14 cellular contexts compared by ENCODE assay signal in genomic region chr17:10631701-10632100, GRCh38. TPM values are rescaled to one million over a fixed set of nuclear protein-coding genes. Genes with fewer than 3 reads are reported as not detected.
DNase-seq lines count a peak whose midpoint lies in the region; ATAC-seq, FAIRE-seq and TF ChIP-seq lines count a peak whose summit lies in the region.
"Had no signal": no experiment of that assay in that cellular context is flagged by ENCODE, and none has a peak within 500 bp of the region (broad histone marks: within the 10 kb centered on the region; RNA-seq: fewer than 3 reads in every experiment).

No MANE protein-coding gene starts in this region.

- in situ Hi-C loops in K562 (cut with MboI) = no loop called here

- no peak overlapping the region for H3K14ac ChIP-seq in neuronal stem cell (ENCODE audit: low read length)

- ATAC-seq in K562 = no peak

- H2BK15ac ChIP-seq in neuronal stem cell (ENCODE audit: low read length) = no peak overlapping the region

- no peak for TF ChIP-seq RAD21 in K562 (CRISPR knock-in tag; conservative IDR thresholded peaks at IDR 0.05 in 1 of 2, IDR thresholded peaks at IDR 0.05 in 1 of 2)

- H3K79me2 ChIP-seq in K562 (ENCODE audit: control insufficient read depth, insufficient read depth, low read length) (no peaks in the 10 kb centered on the region), keratinocyte (ENCODE audit: control insufficient read depth, insufficient read depth, low read length) (no peaks in the 10 kb centered on the region)

- DNase-seq in K562 (ENCODE audit: extremely low read depth in 1 of 4, low spot score in 3 of 4) = no peak
- DNase-seq in keratinocyte (ENCODE audit: low read depth, low spot score) = no peak
- no peak for DNase-seq in neuronal stem cell (ENCODE audit: low spot score)
- no peak for DNase-seq in kidney glomerular epithelial cell (lab: John Stamatoyannopoulos, UW)
- no peak for DNase-seq in T-helper 2 cell treated with Interferon-gamma antibody and Interleukin-4, amounts not matched to agents 5 μg/mL and 100 μg/mL, for 36 hours (ENCODE audit: low spot score)
- DNase-seq in GM10266 (ENCODE audit: extremely low spot score) = no peak
- DNase-seq: COR-L47, DMS79 treated with DMSO at 0.1 percent for 48 hours, GF-D8 had no signal

- peaks cover 2% of the 10 kb centered on the region for H3K36me3 Mint-ChIP-seq in T-helper 2 cell treated with Interferon-gamma antibody and Interleukin-4, amounts not matched to agents 5 μg/mL and 100 μg/mL, for 36 hours (ENCODE audit: low read depth)

- peak overlapping the region; percentile 80 for H3K23ac ChIP-seq in neuronal stem cell (ENCODE audit: low read depth, low read length, poor library complexity)

- no peak overlapping the region; a peak in 1 of 4 replicates for H3K9ac ChIP-seq in K562 (ENCODE audit: insufficient read depth in 1 of 2, low read depth in 2 of 2, low read length in 2 of 2)
- no peak overlapping the region for H3K9ac ChIP-seq in keratinocyte (ENCODE audit: control insufficient read depth, extremely low read depth, insufficient read depth, low read length)
- H3K9ac ChIP-seq in neuronal stem cell (ENCODE audit: low read depth, low read length, poor library complexity) = no peak overlapping the region
- H3K9ac ChIP-seq: GM23248 had no signal

- peaks cover 3% of the 10 kb centered on the region for H3K4me1 Mint-ChIP-seq in T-helper 2 cell treated with Interferon-gamma antibody and Interleukin-4, amounts not matched to agents 5 μg/mL and 100 μg/mL, for 36 hours (ENCODE audit: low read depth)
- H3K4me1 Mint-ChIP-seq: H9 had no signal

- peaks cover 0 to 7% of the 10 kb centered on the region in 2 experiments; a peak in 1 of 5 replicates for H3K27me3 ChIP-seq in K562 (ENCODE audit: control insufficient read depth in 2 of 2, insufficient read depth in 2 of 2, low read length in 2 of 2)
- H3K27me3 ChIP-seq in keratinocyte (ENCODE audit: control insufficient read depth, extremely low read depth, insufficient read depth, low read length) = no peaks in the 10 kb centered on the region
- H3K27me3 ChIP-seq in neuronal stem cell (ENCODE audit: control insufficient read depth in 3 of 3, insufficient read depth in 3 of 3, low read depth in 1 of 3, low read length in 3 of 3) = no peaks in the 10 kb centered on the region

- H3K9me3 ChIP-seq in K562 (replicated peaks; ENCODE audit: control insufficient read depth, insufficient read depth, low read depth, low read length) (no peaks in the 10 kb centered on the region), keratinocyte (ENCODE audit: control insufficient read depth, low read depth, low read length) (no peaks in the 10 kb centered on the region), neuronal stem cell (replicated peaks in 1 of 2; ENCODE audit: control insufficient read depth in 2 of 2, insufficient read depth in 1 of 2, low read depth in 1 of 2, low read length in 2 of 2) (no peaks in the 10 kb centered on the region)

- no peak overlapping the region for H2BK5ac ChIP-seq in neuronal stem cell (ENCODE audit: low read length)

- H4K91ac ChIP-seq in neuronal stem cell (ENCODE audit: low read depth, low read length, poor library complexity) = no peak overlapping the region

- H3K36me3 ChIP-seq in K562 (ENCODE audit: control insufficient read depth, insufficient read depth, low read length) (no peaks in the 10 kb centered on the region), keratinocyte (ENCODE audit: control insufficient read depth in 2 of 2, extremely low read depth in 1 of 2, insufficient read depth in 2 of 2, low read length in 2 of 2) (peaks cover 0 to 3% of the 10 kb centered on the region in 2 experiments), neuronal stem cell (replicated peaks in 1 of 2; ENCODE audit: control insufficient read depth in 2 of 2, insufficient read depth in 2 of 2, low read length in 2 of 2) (peaks cover 0 to 2% of the 10 kb centered on the region in 2 donors)

- no peak for TF ChIP-seq POLR2A in K562 (conservative IDR thresholded peaks at IDR 0.05)

- no peak for TF ChIP-seq EP300 in K562 (IDR thresholded peaks at IDR 0.05; ENCODE audit: low read length)

- H2AK5ac ChIP-seq in neuronal stem cell (ENCODE audit: low read depth, low read length) = peak overlapping the region; percentile 87

- intact Hi-C loops in K562 (cut with micrococcal nuclease) = no loop called here

- no peak overlapping the region for H2BK120ac ChIP-seq in neuronal stem cell (ENCODE audit: low read depth, low read length)

- no peaks in the 10 kb centered on the region for H3K27me3 Mint-ChIP-seq in T-helper 2 cell treated with Interferon-gamma antibody and Interleukin-4, amounts not matched to agents 5 μg/mL and 100 μg/mL, for 36 hours (ENCODE audit: low read depth)
- H3K27me3 Mint-ChIP-seq: CD4-positive, alpha-beta memory T cell had no signal

- FAIRE-seq in K562 (lab: Jason Lieb, UNC) = no peak
- FAIRE-seq in keratinocyte (lab: Jason Lieb, UNC) = no peak
- FAIRE-seq: GM12892 had no signal

- POLR2A ChIA-PET in K562 (lab: Yijun Ruan, JAX) = no interaction called here

- no TSS peak for BruUV-seq in K562 (replicated peaks; lab: Mats Ljungman, UMichigan)

- H4K8ac ChIP-seq in neuronal stem cell (ENCODE audit: low read depth, low read length) = no peak overlapping the region

- H2AFZ ChIP-seq in K562 (ENCODE audit: low read depth, low read length) (0 out of 2 replicates have a peak overlapping the region, but pooled peaks have one; percentile 12), keratinocyte (ENCODE audit: control insufficient read depth, low read length) (peak overlapping the region; percentile 94), neuronal stem cell (ENCODE audit: low read length) (no peak overlapping the region)

- H3K27ac ChIP-seq in K562 (ENCODE audit: extremely low read depth, low read depth, low read length) (no peak overlapping the region), keratinocyte (ENCODE audit: control insufficient read depth, insufficient read depth, low read length) (no peak overlapping the region), neuronal stem cell (replicated peaks; ENCODE audit: low read length) (no peak overlapping the region)
- H3K27ac ChIP-seq: GM23248 had no signal

- H3K4me3 ChIP-seq in K562 = no peak overlapping the region
- no peak overlapping the region for H3K4me3 ChIP-seq in keratinocyte (ENCODE audit: control insufficient read depth in 2 of 3, extremely low read depth in 1 of 3, insufficient read depth in 2 of 3, low read depth in 1 of 3, low read length in 3 of 3)
- peak overlapping the region in 1 of 2 donors; percentile 5 for H3K4me3 ChIP-seq in neuronal stem cell (ENCODE audit: low read length in 2 of 2)
- H3K4me3 ChIP-seq: GM23248 had no signal

- H3K18ac ChIP-seq in neuronal stem cell (ENCODE audit: low read length) = no peak overlapping the region

- 37% methylated on average over 10 of the region's 15 CpGs for WGBS in K562 (ENCODE audit: insufficient coverage, low coverage, missing lambda C conversion rate)
- no CpG with 5 or more reads among the region's 15 CpGs for WGBS in neuronal stem cell (ENCODE audit: extremely low coverage in 2 of 2, insufficient read length in 2 of 2, insufficient replicate concordance in 1 of 2), 2 donors

- CTCF ChIA-PET in K562 (lab: Yijun Ruan, JAX; ENCODE audit: low intra/inter-chr PET ratio) = interaction anchor here (0.7 kb wide), 1 partner anchor 187 kb away, joined by 3 read pairs; no protein-coding TSS in a partner anchor

- no peaks in the 10 kb centered on the region for H3K4me1 ChIP-seq in K562 (replicated peaks in 1 of 2; ENCODE audit: control insufficient read depth in 2 of 2, insufficient read depth in 2 of 2, low read length in 2 of 2)
- H3K4me1 ChIP-seq in keratinocyte (ENCODE audit: control insufficient read depth, extremely low read depth, insufficient read depth, low read length) = peaks cover 6% of the 10 kb centered on the region
- no peaks in the 10 kb centered on the region for H3K4me1 ChIP-seq in neuronal stem cell (ENCODE audit: control insufficient read depth in 2 of 2, insufficient read depth in 1 of 2, low read depth in 1 of 2, low read length in 2 of 2)

- H4K20me1 ChIP-seq in K562 (replicated peaks; ENCODE audit: control insufficient read depth, insufficient read depth, low read length) (0 out of 2 replicates have a peak, but pooled peaks cover 3% of the 10 kb centered on the region), keratinocyte (ENCODE audit: control insufficient read depth, extremely low read depth, insufficient read depth, low read length) (no peaks in the 10 kb centered on the region)

- no peak overlapping the region for H3K4me3 Mint-ChIP-seq in T-helper 2 cell treated with Interferon-gamma antibody and Interleukin-4, amounts not matched to agents 5 μg/mL and 100 μg/mL, for 36 hours
- H3K4me3 Mint-ChIP-seq: H9 had no signal

- H3K4ac ChIP-seq in neuronal stem cell (ENCODE audit: low read length) = no peak overlapping the region

- H3K9me1 ChIP-seq in K562 (ENCODE audit: control insufficient read depth, insufficient read depth, low read length) = no peaks in the 10 kb centered on the region
- no peaks in the 10 kb centered on the region for H3K9me1 ChIP-seq in keratinocyte (ENCODE audit: control insufficient read depth, extremely low read depth, insufficient read depth, low read length)

- dilution Hi-C loops in keratinocyte (cut with MboI; ENCODE audit: extremely low pct_ligation_motif_present, low sequenced_read_pairs) = no loop called here

- no peaks in the 10 kb centered on the region for H3K79me1 ChIP-seq in neuronal stem cell (ENCODE audit: low read depth, low read length)

- TF ChIP-seq CTCF in K562 (IDR thresholded peaks at IDR 0.05 in 2 of 3, conservative IDR thresholded peaks at IDR 0.05 in 1 of 3; ENCODE audit: insufficient read depth in 2 of 3, low read depth in 1 of 3, low read length in 3 of 3) (no peak), keratinocyte (optimal IDR thresholded peaks at IDR 0.05 in 1 of 3, IDR thresholded peaks at IDR 0.05 in 1 of 3, conservative IDR thresholded peaks at IDR 0.05 in 1 of 3; ENCODE audit: extremely low read depth in 1 of 3, insufficient read depth in 2 of 3, low read length in 3 of 3) (no peak), GM10266 (IDR thresholded peaks at IDR 0.05; ENCODE audit: control insufficient read depth, insufficient read depth, low read depth, missing control alignments) (no peak)

- H2BK12ac ChIP-seq in neuronal stem cell (ENCODE audit: low read length) = no peak overlapping the region

- H3K9me3 Mint-ChIP-seq in T-helper 2 cell treated with Interferon-gamma antibody and Interleukin-4, amounts not matched to agents 5 μg/mL and 100 μg/mL, for 36 hours = no peaks in the 10 kb centered on the region
- H3K9me3 Mint-ChIP-seq: CD4-positive, alpha-beta memory T cell; H9 had no signal

- H3K4me2 ChIP-seq in K562 (ENCODE audit: insufficient read depth, low read length) = no peak overlapping the region
- H3K4me2 ChIP-seq in keratinocyte (ENCODE audit: control insufficient read depth, extremely low read depth, insufficient read depth, low read depth, low read length) = no peak overlapping the region
- H3K4me2 ChIP-seq in neuronal stem cell (ENCODE audit: insufficient read depth, low read length, poor library complexity, severe bottlenecking) = no peak overlapping the region

- no peak overlapping the region for H3K27ac Mint-ChIP-seq in T-helper 2 cell treated with Interferon-gamma antibody and Interleukin-4, amounts not matched to agents 5 μg/mL and 100 μg/mL, for 36 hours
- H3K27ac Mint-ChIP-seq: H9 had no signal

RNA-seq across cellular contexts. Expression of gene MYH3, which starts 25.4 kb away (rescaled TPM):
- total RNA-seq in K562 (2011; cell fraction: chromatin; rRNA removed; ENCODE audit: low replicate concordance) = 2.1 and 3.5 TPM in 2 replicates
- total RNA-seq in K562 (2011; cell fraction: nucleolus; rRNA removed) = 2.7 and 3.3 TPM in 2 replicates
- 1.6 and 2.5 TPM in 2 replicates for total RNA-seq in K562 (2011; cell fraction: nucleoplasm; rRNA removed)
- 0.12 and 0.36 TPM in 2 replicates for total RNA-seq in K562 (2014; rRNA removed)
- total RNA-seq in K562 (2014; rRNA removed; fragmentation: Illumina TruSeq; extraction: Trizol) = 0.38 and 0.44 TPM in 2 replicates
- 0.30 and 0.51 TPM in 2 replicates for total RNA-seq in K562 (2015; rRNA removed; fragmentation: Illumina TruSeq; extraction: Trizol)
- total RNA-seq in K562 (2021) = 0.07 and 0.35 TPM in 2 replicates
- 0.75 and 0.91 TPM in 2 replicates for polyA plus RNA-seq in K562 (2011; rRNA removed)
- polyA plus RNA-seq in K562 (2011; cell fraction: cytosol; rRNA removed) = 0.12 and 0.49 TPM in 2 replicates
- 1.7 and 2.6 TPM in 2 replicates for polyA plus RNA-seq in K562 (2011; cell fraction: nucleus; rRNA removed)
- 0.17 and 0.26 TPM in 2 replicates for polyA plus RNA-seq in K562 (2012)
- polyA plus RNA-seq in K562 (2014; fragmentation: Illumina TruSeq; extraction: Trizol) = 0.44 and 0.51 TPM in 2 replicates
- polyA plus RNA-seq in K562 (2014; fragmentation: Nextera tagmentation; extraction: Ambion mirVana) = under 1 TPM in 1 of 2 experiments, not detected in 1; 0.31 TPM
- polyA plus RNA-seq in K562 (2014; rRNA removed) = 0.22 and 0.24 TPM in 2 replicates
- 0.21 and 0.90 TPM in 2 replicates for polyA minus RNA-seq in K562 (2011; rRNA and poly(A)+ RNA removed)
- not detected in 2 replicates for polyA minus RNA-seq in K562 (2011; cell fraction: cytosol; rRNA and poly(A)+ RNA removed)
- polyA minus RNA-seq in K562 (2011; cell fraction: nucleus; rRNA and poly(A)+ RNA removed) = 0.78 and 1.3 TPM in 2 replicates
- polyA plus RNA-seq in keratinocyte = 0.67 to 0.83 TPM (median 0.76 TPM) in 3 replicates
- 2.8 TPM for polyA plus RNA-seq in keratinocyte (2011; ENCODE audit: low read depth)
- 0.21 and 0.43 TPM in 2 replicates for polyA plus RNA-seq in keratinocyte (2011; cell fraction: cytosol; rRNA removed)
- 4.9 and 5.4 TPM in 2 replicates for polyA plus RNA-seq in keratinocyte (2011; cell fraction: nucleus; rRNA removed)
- 0.90 and 1.1 TPM in 2 replicates for polyA plus RNA-seq in keratinocyte (2012; ENCODE audit: low replicate concordance)
- polyA minus RNA-seq in keratinocyte = 0.82 to 4.2 TPM in 2 of 3 replicates, not detected in the other
- polyA minus RNA-seq in keratinocyte (2011; cell fraction: cytosol; rRNA and poly(A)+ RNA removed) = not detected
- 0.32 and 0.85 TPM in 2 replicates for polyA minus RNA-seq in keratinocyte (2011; cell fraction: nucleus; rRNA and poly(A)+ RNA removed)
- polyA plus RNA-seq in neuronal stem cell (2013, experiment 1 of 2) = 0.66 TPM
- polyA plus RNA-seq in neuronal stem cell (2013, experiment 2 of 2) = 0.54 TPM
- total RNA-seq: H4 had no signal
